ENCODE assay signal across 8 cellular contexts in genomic region chrX:136909706-136910564, GRCh38. TPM values are rescaled to one million over a fixed set of nuclear protein-coding genes. Genes with fewer than 3 reads are reported as not detected.
DNase-seq lines count a peak whose midpoint lies in the region; ATAC-seq and TF ChIP-seq lines count a peak whose summit lies in the region.

No MANE protein-coding gene starts in this region.

- peak overlapping the region; percentile 87 for H3K4me3 ChIP-seq in endodermal cell (ENCODE audit: low read length)
- peak overlapping the region; percentile 67 to 87 for H3K4me3 ChIP-seq in mesenchymal stem cell (ENCODE audit: insufficient read depth in 1 of 2, low read depth in 1 of 2, low read length in 2 of 2)

- no peak overlapping the region for H2BK15ac ChIP-seq in mesenchymal stem cell (ENCODE audit: low read depth, poor library complexity, severe bottlenecking)

- H4K91ac ChIP-seq in mesenchymal stem cell (ENCODE audit: low read length): no peak overlapping the region

- no peak overlapping the region for H3K23ac ChIP-seq in mesenchymal stem cell (ENCODE audit: low read length in 2 of 2)

- H3K4me3 Mint-ChIP-seq in endodermal cell: peak overlapping the region; percentile 86

- peak overlapping the region; percentile 33 to 50 for H3K18ac ChIP-seq in mesenchymal stem cell (ENCODE audit: low read depth in 1 of 2, low read length in 2 of 2)

- no peak for TF ChIP-seq CTCF in endodermal cell (conservative IDR thresholded peaks at IDR 0.05)

- H3K36me3 ChIP-seq in endodermal cell (ENCODE audit: control insufficient read depth, insufficient read depth, low read length) (no peaks in the 10 kb centered on the region), mesenchymal stem cell (ENCODE audit: control insufficient read depth in 1 of 2, insufficient read depth in 2 of 2, low read depth in 1 of 2, low read length in 2 of 2) (no peaks in the 10 kb centered on the region)

- H3K27ac Mint-ChIP-seq in endodermal cell: peak overlapping the region; percentile 95

- peak overlapping the region; percentile 77 for H4K8ac ChIP-seq in mesenchymal stem cell (ENCODE audit: low read length)

- ATAC-seq in GM21360 (IDR thresholded peaks at IDR 0.05; ENCODE audit: unreplicated experiment): peak; percentile 60

- peak overlapping the region; percentile 3 for H2BK120ac ChIP-seq in mesenchymal stem cell (ENCODE audit: low read depth, low read length)

- H2BK5ac ChIP-seq in mesenchymal stem cell (ENCODE audit: low read depth, low read length, poor library complexity, severe bottlenecking): no peak overlapping the region

- H3K4ac ChIP-seq in mesenchymal stem cell (ENCODE audit: low read depth in 1 of 2, low read length in 2 of 2): peak overlapping the region in 1 of 2 experiments; percentile 50

- H3K9ac ChIP-seq in endodermal cell (ENCODE audit: extremely low read depth, low read length, poor library complexity, severe bottlenecking) (peak overlapping the region; percentile 68), mesenchymal stem cell (ENCODE audit: low read length) (peak overlapping the region; percentile 86)

- H3K27me3 ChIP-seq in endodermal cell (ENCODE audit: control insufficient read depth, insufficient read depth, low read length, poor library complexity, severe bottlenecking) (no peaks in the 10 kb centered on the region), mesenchymal stem cell (ENCODE audit: control insufficient read depth in 1 of 2, insufficient read depth in 1 of 2, low read length in 2 of 2) (no peaks in the 10 kb centered on the region)

- H3K9me3 Mint-ChIP-seq in endodermal cell: peaks cover 47% of the 10 kb centered on the region

- H3K27ac ChIP-seq in endodermal cell (ENCODE audit: low read depth, low read length) (peak overlapping the region; percentile 85), mesenchymal stem cell (ENCODE audit: low read length, poor library complexity, severe bottlenecking) (peak overlapping the region; percentile 60)

- no peaks in the 10 kb centered on the region for H3K9me3 ChIP-seq in endodermal cell (ENCODE audit: control insufficient read depth, low read length)
- H3K9me3 ChIP-seq in mesenchymal stem cell (ENCODE audit: control insufficient read depth, low read length): no peaks in the 10 kb centered on the region

- peak overlapping the region; percentile 80 for H3K4me2 ChIP-seq in mesenchymal stem cell (ENCODE audit: low read length, poor library complexity, severe bottlenecking)

- no peaks in the 10 kb centered on the region for H3K36me3 Mint-ChIP-seq in endodermal cell (ENCODE audit: low read depth)

- no peaks in the 10 kb centered on the region for H3K79me1 ChIP-seq in mesenchymal stem cell (replicated peaks; ENCODE audit: low read length, poor library complexity, severe bottlenecking)

- no peak overlapping the region for H3K14ac ChIP-seq in mesenchymal stem cell (ENCODE audit: low read length in 2 of 2)

- 0% methylated on average over 3 to 26 of the region's 26 CpGs for WGBS in endodermal cell (ENCODE audit: insufficient coverage in 1 of 2, insufficient read length in 1 of 2), 2 experiments
- WGBS in mesenchymal stem cell: under 1% methylated on average over 19 of the region's 26 CpGs

- H2AK5ac ChIP-seq in mesenchymal stem cell (ENCODE audit: low read length, severe bottlenecking): no peak overlapping the region

- H3K4me1 ChIP-seq in endodermal cell (ENCODE audit: control insufficient read depth, insufficient read depth, low read length) (no peaks in the 10 kb centered on the region), mesenchymal stem cell (ENCODE audit: control insufficient read depth, insufficient read depth, low read depth, low read length) (no peaks in the 10 kb centered on the region)

- DNase-seq in COLO829 (ENCODE audit: low spot score) (peak; percentile 94), HT1080 (ENCODE audit: low read depth) (peak; percentile 93), NOMO-1 (lab: John Stamatoyannopoulos, UW; ENCODE audit: unreplicated experiment in 2 of 2) (peak; percentile 81 to 96), endodermal cell (peak; percentile 91), mesenchymal stem cell (peak; percentile 96)
- peak; percentile 25 to 31 for DNase-seq in activated CD8-positive, alpha-beta memory T cell treated with anti-CD3 and anti-CD28 coated beads for 4 hours (ENCODE audit: low read depth in 2 of 2)
- peak; percentile 30 for DNase-seq in stimulated activated CD8-positive, alpha-beta memory T cell treated with anti-CD3 and anti-CD28 coated beads, Interleukin-15, amount 100 ng/mL, for 1 hour (ENCODE audit: low read depth)

- no peaks in the 10 kb centered on the region for H3K27me3 Mint-ChIP-seq in endodermal cell (ENCODE audit: insufficient read depth)

- no peaks in the 10 kb centered on the region for H3K4me1 Mint-ChIP-seq in endodermal cell

- H2AFZ ChIP-seq in mesenchymal stem cell (ENCODE audit: low read depth, low read length): no peak overlapping the region

- no peak overlapping the region for H2BK12ac ChIP-seq in mesenchymal stem cell (ENCODE audit: low read length in 2 of 2)

RNA-seq across cellular contexts. Expression of gene RBMX, which starts 29.4 kb away (rescaled TPM):
- total RNA-seq in HT1080 (2014; rRNA removed; shearing (Covaris generic)): 322 and 340 TPM in 2 replicates
- polyA plus RNA-seq in HT1080 (2015; cell fraction: cytosol; rRNA removed): 265 and 418 TPM in 2 replicates
- polyA plus RNA-seq in HT1080 (2015; cell fraction: nucleus; rRNA removed): 569 and 859 TPM in 2 replicates
- 100 to 1,000 TPM; 380 to 396 TPM for total RNA-seq in endodermal cell
- 526 TPM for polyA plus RNA-seq in endodermal cell (2013, experiment 1 of 2)
- 480 TPM for polyA plus RNA-seq in endodermal cell (2013, experiment 2 of 2)
- 119 TPM for polyA plus RNA-seq in mesenchymal stem cell (2013, experiment 1 of 2)
- 120 TPM for polyA plus RNA-seq in mesenchymal stem cell (2013, experiment 2 of 2)

Comparison
In these comparisons a context has a peak if more than half of its experiments do, and no peak if none do; other contexts are left out.
1. Peak in every context shown above with its lines: DNase-seq, ATAC-seq, H3K4me3 ChIP-seq and H3K27ac ChIP-seq.
2. DNase-seq: peak in every context shown above with its lines; median percentile 96 in mesenchymal stem cell; 94 in COLO829; 93 in HT1080; 91 in endodermal cell; 88 in NOMO-1; 30 in stimulated activated CD8-positive, alpha-beta memory T cell treated with anti-CD3 and anti-CD28 coated beads, Interleukin-15, amount 100 ng/mL, for 1 hour; 28 in activated CD8-positive, alpha-beta memory T cell treated with anti-CD3 and anti-CD28 coated beads for 4 hours.